23 cellular contexts compared by ENCODE assay signal in genomic region chr22:19368876-19369275, GRCh38.
"Had no signal": no experiment of that assay in that cellular context is flagged by ENCODE, and none has a peak within 500 bp of the region (broad histone marks: within the 10 kb centered on the region; RNA-seq: fewer than 3 reads in every experiment).

No MANE protein-coding gene starts in this region.

- H3K79me2 ChIP-seq: hepatocyte had no signal

- H3K36me3 ChIP-seq: uterus had no signal

- H3K27ac Mint-ChIP-seq: activated CD4-positive, alpha-beta T cell treated with anti-CD3 and anti-CD28 coated beads, Interleukin-2, amount 10 ng/mL, durations not matched to agents 24 days and 14 days; activated CD8-positive, alpha-beta T cell treated with anti-CD3 and anti-CD28 coated beads for 36 hours; activated T-helper 17 cell treated with anti-CD3 and anti-CD28 coated beads, Interleukin-2, amount 50 U/mL, for 72 hours; natural killer cell treated with Interleukin-12 subunit alpha and Interleukin-12 subunit beta and Interleukin-15 and Interleukin-18, amount 100 ng/mL, for 72 hours had no signal

- H3K27me3 Mint-ChIP-seq: activated CD4-positive, alpha-beta T cell treated with anti-CD3 and anti-CD28 coated beads, Interleukin-2, amount 10 ng/mL, durations not matched to agents 24 days and 14 days; activated CD8-positive, alpha-beta T cell treated with anti-CD3 and anti-CD28 coated beads for 36 hours; activated T-helper 17 cell treated with anti-CD3 and anti-CD28 coated beads, Interleukin-2, amount 50 U/mL, for 72 hours; natural killer cell treated with Interleukin-12 subunit alpha and Interleukin-12 subunit beta and Interleukin-15 and Interleukin-18, amount 100 ng/mL, for 72 hours had no signal

- H3K4me1 ChIP-seq: testis, transverse colon, uterus had no signal

- H3K9me3 Mint-ChIP-seq: activated CD4-positive, alpha-beta T cell treated with anti-CD3 and anti-CD28 coated beads, Interleukin-2, amount 10 ng/mL, durations not matched to agents 24 days and 14 days; activated CD8-positive, alpha-beta T cell treated with anti-CD3 and anti-CD28 coated beads for 36 hours; activated T-helper 17 cell treated with anti-CD3 and anti-CD28 coated beads, Interleukin-2, amount 50 U/mL, for 72 hours; natural killer cell treated with Interleukin-12 subunit alpha and Interleukin-12 subunit beta and Interleukin-15 and Interleukin-18, amount 100 ng/mL, for 72 hours had no signal

- DNase-seq: activated CD4-positive, alpha-beta T cell treated with anti-CD3 and anti-CD28 coated beads, Interleukin-2, amount 10 ng/mL, durations not matched to agents 24 days and 14 days; activated CD4-positive, CD25-positive, alpha-beta regulatory T cell treated with anti-CD3 and anti-CD28 coated beads, Interleukin-2, amount 50 U/mL, for 72 hours; activated CD8-positive, alpha-beta T cell treated with anti-CD3 and anti-CD28 coated beads for 36 hours; activated gamma-delta T cell treated with Interleukin-2 at 50 U/mL for 16 hours; activated naive CD4-positive, alpha-beta T cell treated with anti-CD3 and anti-CD28 coated beads, Interleukin-2, amount 50 U/mL, for 16 hours; activated T-cell treated with anti-CD3 and anti-CD28 coated beads, Interleukin-2, amount 50 U/mL, for 1 hour; anterior cingulate cortex; effector CD8-positive, alpha-beta T cell; left colon; mesenchymal stem cell; posterior cingulate gyrus; right cardiac atrium; spleen; stimulated activated naive CD4-positive, alpha-beta T cell; T-helper 2 cell; testis; transverse colon; uterus had no signal

- H3K4me3 ChIP-seq: hepatocyte, spleen, testis, transverse colon, uterus had no signal

- H3K27me3 ChIP-seq: hepatocyte, spleen, testis, transverse colon, uterus had no signal

- H3K4me1 Mint-ChIP-seq: activated CD4-positive, alpha-beta T cell treated with anti-CD3 and anti-CD28 coated beads, Interleukin-2, amount 10 ng/mL, durations not matched to agents 24 days and 14 days had no signal

- H3K4me3 Mint-ChIP-seq: activated CD4-positive, alpha-beta T cell treated with anti-CD3 and anti-CD28 coated beads, Interleukin-2, amount 10 ng/mL, durations not matched to agents 24 days and 14 days; activated CD8-positive, alpha-beta T cell treated with anti-CD3 and anti-CD28 coated beads for 36 hours; activated T-helper 17 cell treated with anti-CD3 and anti-CD28 coated beads, Interleukin-2, amount 50 U/mL, for 72 hours; natural killer cell treated with Interleukin-12 subunit alpha and Interleukin-12 subunit beta and Interleukin-15 and Interleukin-18, amount 100 ng/mL, for 72 hours had no signal

- H2AFZ ChIP-seq: hepatocyte had no signal

- H3K9me3 ChIP-seq: spleen, testis, transverse colon, uterus had no signal

- H3K27ac ChIP-seq: epithelial cell of prostate, hepatocyte, testis, transverse colon, uterus had no signal

- H3K4me2 ChIP-seq: hepatocyte had no signal

- ATAC-seq: activated CD8-positive, alpha-beta T cell treated with anti-CD3 and anti-CD28 coated beads for 36 hours; activated T-helper 17 cell treated with anti-CD3 and anti-CD28 coated beads, Interleukin-2, amount 50 U/mL, for 72 hours; left colon; natural killer cell treated with Interleukin-12 subunit alpha and Interleukin-12 subunit beta and Interleukin-15 and Interleukin-18, amount 100 ng/mL, for 72 hours; right cardiac atrium; SK-N-SH treated with all-trans-retinoic acid at 6 μM for 48 hours had no signal
